Comparison of ENCODE assay signal across 8 cellular contexts in the genomic region with DNA sequence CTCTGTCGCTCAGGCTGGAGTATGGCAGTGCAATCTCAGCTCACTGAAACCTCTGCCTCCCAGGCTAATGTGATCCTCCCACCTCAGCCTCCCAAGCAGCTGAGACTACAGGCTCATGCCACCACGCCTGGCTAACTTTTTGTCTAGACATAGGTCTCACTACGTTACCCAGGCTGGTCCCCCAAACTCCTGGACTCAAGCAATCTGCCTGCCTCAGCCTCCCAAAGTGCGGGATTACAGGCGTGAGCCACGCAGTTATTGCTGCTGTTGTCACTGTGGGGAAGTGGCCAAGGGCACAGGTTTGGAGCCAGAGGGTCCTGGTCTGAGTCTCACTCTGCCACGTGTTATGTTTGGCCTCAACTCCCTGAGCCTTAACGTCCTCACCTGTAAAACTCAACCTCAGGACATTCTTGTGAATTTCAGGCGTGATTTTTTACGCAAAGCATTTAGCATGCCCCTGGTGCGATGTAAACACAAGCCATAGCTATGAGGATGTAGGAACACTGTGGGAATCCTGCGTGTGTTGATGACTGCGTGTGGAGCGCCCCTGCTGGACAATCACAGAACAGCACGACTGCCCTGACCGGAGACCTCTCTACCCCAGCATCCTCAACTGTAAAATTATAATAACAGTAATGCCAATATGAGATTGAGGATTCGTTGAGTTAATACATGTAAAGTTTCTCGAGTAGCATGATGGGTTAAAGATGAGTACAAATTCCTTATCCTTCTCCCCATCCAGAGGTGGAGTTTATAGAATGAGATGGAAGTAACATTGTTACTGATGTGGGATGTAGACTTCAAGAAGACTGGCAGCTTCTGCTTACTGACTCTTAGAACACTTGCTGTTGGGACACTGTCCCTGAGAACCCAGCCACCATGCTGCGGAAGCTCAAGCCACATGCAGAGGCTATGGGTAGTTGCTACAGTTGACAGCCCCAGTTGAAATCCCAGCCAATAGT. TPM values are rescaled to one million over a fixed set of nuclear protein-coding genes. Genes with fewer than 3 reads are reported as not detected.
DNase-seq lines count a peak whose midpoint lies in the region; ATAC-seq, FAIRE-seq and TF ChIP-seq lines count a peak whose summit lies in the region.

No MANE protein-coding gene starts in this region.

- H3K27me3 ChIP-seq in ascending aorta, result no peaks in the 10 kb centered on the region

- H3K9me3 Mint-ChIP-seq in immature natural killer cell, result no peaks in the 10 kb centered on the region

- peaks cover 9% of the 10 kb centered on the region for H3K4me1 Mint-ChIP-seq in T-helper 17 cell
- H3K4me1 Mint-ChIP-seq in immature natural killer cell, result peaks cover under 1% of the 10 kb centered on the region in 2 donors

- H3K9me3 ChIP-seq in A549 (no peaks in the 10 kb centered on the region), T-helper 17 cell (ENCODE audit: control insufficient read depth, low read length, poor library complexity, severe bottlenecking) (no peaks in the 10 kb centered on the region), ascending aorta (no peaks in the 10 kb centered on the region)

- H3K27ac Mint-ChIP-seq in T-helper 17 cell (no peak overlapping the region), immature natural killer cell (no peak overlapping the region)

- peak; percentile 77 for TF ChIP-seq CTCF in A549 (IDR thresholded peaks at IDR 0.05)
- TF ChIP-seq CTCF in GM20000 (IDR thresholded peaks at IDR 0.05; ENCODE audit: extremely low read depth, missing control alignments), result peak; percentile 87
- TF ChIP-seq CTCF in ascending aorta (IDR thresholded peaks at IDR 0.05), result peak; percentile 59 to 91 (median 88)

- CTCF ChIA-PET in A549 (lab: Yijun Ruan, JAX), result interaction anchor here (0.6 to 43.4 kb wide), 37 partner anchors 9 to 459 kb away, joined by 3 to 1052 read pairs (median 4); a partner anchor contains a TSS

- H3K4me1 ChIP-seq in A549, result no peaks in the 10 kb centered on the region
- H3K4me1 ChIP-seq in ascending aorta, result no peaks in the 10 kb centered on the region

- H3K4me3 ChIP-seq in A549 (no peak overlapping the region), ascending aorta (no peak overlapping the region)

- TF ChIP-seq EP300 in A549 (IDR thresholded peaks at IDR 0.05), result no peak

- peak; percentile 55 to 59 for DNase-seq in A549 (ENCODE audit: low read depth in 1 of 2, low spot score in 1 of 2)
- DNase-seq in GM20000 (ENCODE audit: low spot score), result peak; percentile 54
- peak; percentile 42 to 64 (median 44) for DNase-seq in T-helper 17 cell
- DNase-seq in ascending aorta (ENCODE audit: low spot score in 2 of 2), result peak in 1 of 2 donors; percentile 24
- peak; percentile 26 to 35 (median 30) for DNase-seq in immature natural killer cell
- DNase-seq in stimulated activated CD4-positive, alpha-beta T cell treated with anti-CD3 and anti-CD28 coated beads, Interleukin-4, amount 100 ng/mL, for 24 hours, result peak; percentile 73
- DNase-seq in NCI-H1105 (lab: John Stamatoyannopoulos, UW), result no peak

- H3K36me3 Mint-ChIP-seq in T-helper 17 cell (ENCODE audit: low read depth) (no peaks in the 10 kb centered on the region), immature natural killer cell (peaks cover 0 to 3% (median 0%) of the 10 kb centered on the region in 3 donors)

- intact Hi-C loops in ascending aorta (cut with DNase I), result no loop called here

- POLR2A ChIA-PET in A549 (lab: Yijun Ruan, JAX), result no interaction called here

- 21% methylated on average over 19 of the region's 19 CpGs for WGBS in A549 (ENCODE audit: missing lambda C conversion rate)

- no peaks in the 10 kb centered on the region for H3K36me3 ChIP-seq in ascending aorta

- peak; percentile 84 to 89 for ATAC-seq in A549
- ATAC-seq in T-helper 17 cell, result peak; percentile 78
- ATAC-seq in HG03175 (IDR thresholded peaks at IDR 0.05; ENCODE audit: unreplicated experiment), result no peak

- no peak overlapping the region for H3K4me2 ChIP-seq in A549

- H3K27ac ChIP-seq in A549, result no peak overlapping the region
- no peak overlapping the region for H3K27ac ChIP-seq in ascending aorta

- TF ChIP-seq POLR2A in A549 (IDR thresholded peaks at IDR 0.05; ENCODE audit: low read length), result no peak

- H3K27me3 Mint-ChIP-seq in T-helper 17 cell (peaks cover 27% of the 10 kb centered on the region), immature natural killer cell (ENCODE audit: low read depth in 3 of 3) (peaks cover 0 to 9% (median 0%) of the 10 kb centered on the region in 3 donors)

- H3K4me3 Mint-ChIP-seq in T-helper 17 cell, result no peak overlapping the region
- no peak overlapping the region for H3K4me3 Mint-ChIP-seq in immature natural killer cell

- peak; percentile 90 for FAIRE-seq in A549 (lab: Jason Lieb, UNC)

- TF ChIP-seq RAD21 in A549 (conservative IDR thresholded peaks at IDR 0.05 in 1 of 2, IDR thresholded peaks at IDR 0.05 in 1 of 2), result 0 out of 5 replicates have a peak, but pooled peaks of 1 of the 2 experiments have one; percentile 12

TF ChIP-seq in A549, 52 proteins besides CTCF, POLR2A, EP300 and RAD21:
- no peak for TF ChIP-seq MYC (IDR thresholded peaks at IDR 0.05; ENCODE audit: borderline replicate concordance, low read length)
- TF ChIP-seq, protein P1, sequence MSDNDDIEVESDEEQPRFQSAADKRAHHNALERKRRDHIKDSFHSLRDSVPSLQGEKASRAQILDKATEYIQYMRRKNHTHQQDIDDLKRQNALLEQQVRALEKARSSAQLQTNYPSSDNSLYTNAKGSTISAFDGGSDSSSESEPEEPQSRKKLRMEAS (IDR thresholded peaks at IDR 0.05), result no peak
- TF ChIP-seq BHLHE40 (IDR thresholded peaks at IDR 0.05; ENCODE audit: low read depth, low read length), result no peak
- TF ChIP-seq HDAC2 (IDR thresholded peaks at IDR 0.05), result no peak
- no peak for TF ChIP-seq RNF2 (IDR thresholded peaks at IDR 0.05; ENCODE audit: borderline replicate concordance, low read depth)
- TF ChIP-seq NPAS2 (CRISPR knock-in tag; IDR thresholded peaks at IDR 0.05; ENCODE audit: borderline replicate concordance), result no peak
- TF ChIP-seq ZC3H11A (IDR thresholded peaks at IDR 0.05), result no peak
- TF ChIP-seq CBX2 (IDR thresholded peaks at IDR 0.05; ENCODE audit: borderline replicate concordance, low read depth), result no peak
- TF ChIP-seq HOXB5 (CRISPR knock-in tag; IDR thresholded peaks at IDR 0.05), result no peak
- TF ChIP-seq ESRRA (IDR thresholded peaks at IDR 0.05; ENCODE audit: borderline replicate concordance, low read length), result no peak
- no peak for TF ChIP-seq CHD4 (IDR thresholded peaks at IDR 0.05; ENCODE audit: borderline replicate concordance)
- TF ChIP-seq, protein P2, sequence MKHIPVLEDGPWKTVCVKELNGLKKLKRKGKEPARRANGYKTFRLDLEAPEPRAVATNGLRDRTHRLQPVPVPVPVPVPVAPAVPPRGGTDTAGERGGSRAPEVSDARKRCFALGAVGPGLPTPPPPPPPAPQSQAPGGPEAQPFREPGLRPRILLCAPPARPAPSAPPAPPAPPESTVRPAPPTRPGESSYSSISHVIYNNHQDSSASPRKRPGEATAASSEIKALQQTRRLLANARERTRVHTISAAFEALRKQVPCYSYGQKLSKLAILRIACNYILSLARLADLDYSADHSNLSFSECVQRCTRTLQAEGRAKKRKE (CRISPR knock-in tag; IDR thresholded peaks at IDR 0.05; ENCODE audit: low read depth), result no peak
- no peak for TF ChIP-seq SREBF2 (IDR thresholded peaks at IDR 0.05)
- TF ChIP-seq, protein P3, sequence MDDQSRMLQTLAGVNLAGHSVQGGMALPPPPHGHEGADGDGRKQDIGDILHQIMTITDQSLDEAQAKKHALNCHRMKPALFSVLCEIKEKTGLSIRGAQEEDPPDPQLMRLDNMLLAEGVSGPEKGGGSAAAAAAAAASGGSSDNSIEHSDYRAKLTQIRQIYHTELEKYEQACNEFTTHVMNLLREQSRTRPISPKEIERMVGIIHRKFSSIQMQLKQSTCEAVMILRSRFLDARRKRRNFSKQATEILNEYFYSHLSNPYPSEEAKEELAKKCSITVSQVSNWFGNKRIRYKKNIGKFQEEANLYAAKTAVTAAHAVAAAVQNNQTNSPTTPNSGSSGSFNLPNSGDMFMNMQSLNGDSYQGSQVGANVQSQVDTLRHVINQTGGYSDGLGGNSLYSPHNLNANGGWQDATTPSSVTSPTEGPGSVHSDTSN (IDR thresholded peaks at IDR 0.05), result no peak
- TF ChIP-seq RCOR1 (IDR thresholded peaks at IDR 0.05; ENCODE audit: low read depth, low read length), result no peak
- no peak for TF ChIP-seq EHMT2 (IDR thresholded peaks at IDR 0.05; ENCODE audit: low read depth)
- no peak for TF ChIP-seq RARB (CRISPR knock-in tag; IDR thresholded peaks at IDR 0.05)
- TF ChIP-seq HEYL (CRISPR knock-in tag; IDR thresholded peaks at IDR 0.05), result no peak

RNA-seq across cellular contexts. Expression of a gene that starts 41.8 kb away (rescaled TPM):
- not detected in 2 replicates for polyA plus RNA-seq in A549 (2011; rRNA removed)
- not detected in 2 replicates for polyA plus RNA-seq in A549 (2012; cell fraction: cytosol; rRNA removed)
- not detected in 2 replicates for polyA plus RNA-seq in A549 (2012; cell fraction: nucleus; rRNA removed)
- not detected in 3 replicates for polyA plus RNA-seq in A549 (2017; fragmentation: RNase III; extraction: RNeasy Plus Mini Kit Qiagen cat#74134 plus additional on column Dnase treatment)
- polyA minus RNA-seq in A549 (2011; rRNA and poly(A)+ RNA removed), result not detected in 2 replicates
- under 1 TPM; 0.17 to 0.18 TPM for total RNA-seq in T-helper 17 cell
- total RNA-seq in ascending aorta, result 15.8 TPM
- not detected for polyA plus RNA-seq in immature natural killer cell

Comparison
In these comparisons a context has a peak if more than half of its experiments do, and no peak if none do; other contexts are left out.
1. RNA of a gene that starts 41.8 kb away (total RNA-seq): 15.8 TPM in ascending aorta (single experiment); 0.17 to 0.18 TPM in T-helper 17 cell; every median in the first group is over 10 times any median in the second.
2. Peak in every context shown above with its lines, with median percentiles within 50 percentile points of each other: CTCF ChIP-seq.